In genomic region chr2:233409286-233409991, GRCh38 we compare ENCODE assay signal across 10 cellular contexts. TPM values are rescaled to one million over a fixed set of nuclear protein-coding genes. Genes with fewer than 3 reads are reported as not detected.
DNase-seq lines count a peak whose midpoint lies in the region; ATAC-seq and TF ChIP-seq lines count a peak whose summit lies in the region.
"Had no signal": no experiment of that assay in that cellular context is flagged by ENCODE, and none has a peak within 500 bp of the region (broad histone marks: within the 10 kb centered on the region; RNA-seq: fewer than 3 reads in every experiment).

No MANE protein-coding gene starts in this region.

- CTCF ChIA-PET in activated CD8-positive, alpha-beta T cell treated with anti-CD3 and anti-CD28 coated beads, Interleukin-2, amount 10 ng/mL, durations not matched to agents 7 days and 5 days (lab: Charles Lee) = interaction anchor here (1.4 to 1.7 kb wide), 3 partner anchors 13 to 34 kb away, joined by 5 to 15 read pairs (median 11); no protein-coding TSS in a partner anchor

- peak overlapping the region; percentile 81 for H3K27ac Mint-ChIP-seq in activated CD8-positive, alpha-beta T cell treated with anti-CD3 and anti-CD28 coated beads, Interleukin-2, amount 10 ng/mL, durations not matched to agents 7 days and 5 days
- peak overlapping the region; percentile 67 to 90 (median 84) for H3K27ac Mint-ChIP-seq in immature natural killer cell
- peak overlapping the region; percentile 85 for H3K27ac Mint-ChIP-seq in stimulated activated naive CD8-positive, alpha-beta T cell treated with anti-CD3 and anti-CD28 coated beads, Interleukin-15, Interleukin-2, amounts not matched to agents 100 ng/mL and 50 ng/mL, for 24 hours
- H3K27ac Mint-ChIP-seq in HFFc6 = no peak overlapping the region

- no peak overlapping the region for H3K4me3 ChIP-seq in Jurkat, Clone E6-1 (ENCODE audit: low read length)

- POLR2A ChIA-PET in activated CD8-positive, alpha-beta T cell treated with anti-CD3 and anti-CD28 coated beads, Interleukin-2, amount 10 ng/mL, durations not matched to agents 7 days and 5 days (lab: Charles Lee) = interaction anchor here (2.9 kb wide), 1 partner anchor 10 kb away, joined by 13 read pairs; no protein-coding TSS in a partner anchor

- peak overlapping the region; percentile 45 for H3K4me3 Mint-ChIP-seq in activated CD8-positive, alpha-beta T cell treated with anti-CD3 and anti-CD28 coated beads, Interleukin-2, amount 10 ng/mL, durations not matched to agents 7 days and 5 days
- H3K4me3 Mint-ChIP-seq in immature natural killer cell = peak overlapping the region; percentile 64 to 79 (median 68)
- H3K4me3 Mint-ChIP-seq in stimulated activated naive CD8-positive, alpha-beta T cell treated with anti-CD3 and anti-CD28 coated beads, Interleukin-15, Interleukin-2, amounts not matched to agents 100 ng/mL and 50 ng/mL, for 24 hours = peak overlapping the region; percentile 39
- no peak overlapping the region for H3K4me3 Mint-ChIP-seq in HFFc6

- no peaks in the 10 kb centered on the region for H3K27me3 Mint-ChIP-seq in activated CD8-positive, alpha-beta T cell treated with anti-CD3 and anti-CD28 coated beads, Interleukin-2, amount 10 ng/mL, durations not matched to agents 7 days and 5 days (ENCODE audit: low read depth)
- H3K27me3 Mint-ChIP-seq in immature natural killer cell (ENCODE audit: low read depth in 3 of 3) = peaks cover 4 to 7% (median 4%) of the 10 kb centered on the region in 3 donors
- H3K27me3 Mint-ChIP-seq in stimulated activated naive CD8-positive, alpha-beta T cell treated with anti-CD3 and anti-CD28 coated beads, Interleukin-15, Interleukin-2, amounts not matched to agents 100 ng/mL and 50 ng/mL, for 24 hours = no peaks in the 10 kb centered on the region
- peaks cover 4% of the 10 kb centered on the region for H3K27me3 Mint-ChIP-seq in HFFc6 (ENCODE audit: insufficient read depth)

- peaks cover 20% of the 10 kb centered on the region for H3K9me3 Mint-ChIP-seq in activated CD8-positive, alpha-beta T cell treated with anti-CD3 and anti-CD28 coated beads, Interleukin-2, amount 10 ng/mL, durations not matched to agents 7 days and 5 days (ENCODE audit: insufficient read depth)
- H3K9me3 Mint-ChIP-seq in immature natural killer cell = no peaks in the 10 kb centered on the region
- H3K9me3 Mint-ChIP-seq in stimulated activated naive CD8-positive, alpha-beta T cell treated with anti-CD3 and anti-CD28 coated beads, Interleukin-15, Interleukin-2, amounts not matched to agents 100 ng/mL and 50 ng/mL, for 24 hours = peaks cover 15% of the 10 kb centered on the region
- H3K9me3 Mint-ChIP-seq in HFFc6 = peaks cover 35% of the 10 kb centered on the region

- H3K36me3 Mint-ChIP-seq in activated CD8-positive, alpha-beta T cell treated with anti-CD3 and anti-CD28 coated beads, Interleukin-2, amount 10 ng/mL, durations not matched to agents 7 days and 5 days (ENCODE audit: low read depth) = peaks cover 65% of the 10 kb centered on the region
- H3K36me3 Mint-ChIP-seq in immature natural killer cell (peaks cover 13 to 39% (median 25%) of the 10 kb centered on the region in 3 donors), HFFc6 (ENCODE audit: low read depth) (peaks cover 42% of the 10 kb centered on the region)
- H3K36me3 Mint-ChIP-seq in stimulated activated naive CD8-positive, alpha-beta T cell treated with anti-CD3 and anti-CD28 coated beads, Interleukin-15, Interleukin-2, amounts not matched to agents 100 ng/mL and 50 ng/mL, for 24 hours (ENCODE audit: low read depth) = peaks cover 61% of the 10 kb centered on the region

- ATAC-seq in activated CD8-positive, alpha-beta T cell treated with anti-CD3 and anti-CD28 coated beads, Interleukin-2, amount 10 ng/mL, durations not matched to agents 7 days and 5 days = peak; percentile 90
- ATAC-seq in GM19467 (IDR thresholded peaks at IDR 0.05; ENCODE audit: unreplicated experiment) = no peak

- peak; percentile 73 for DNase-seq in Jurkat, Clone E6-1 (ENCODE audit: low read depth, low spot score)
- DNase-seq in activated CD8-positive, alpha-beta T cell treated with anti-CD3 and anti-CD28 coated beads, Interleukin-2, amount 10 ng/mL, durations not matched to agents 7 days and 5 days = peak; percentile 62
- DNase-seq in immature natural killer cell (peak; percentile 62 to 71 (median 67)), NCI-H187 (lab: John Stamatoyannopoulos, UW) (no peak), HFFc6 (no peak)
- DNase-seq: NCI-H510A treated with DMSO at 0.1 percent for 48 hours, T-helper 9 cell, trophoblast cell had no signal

- H3K4me1 Mint-ChIP-seq in activated CD8-positive, alpha-beta T cell treated with anti-CD3 and anti-CD28 coated beads, Interleukin-2, amount 10 ng/mL, durations not matched to agents 7 days and 5 days (ENCODE audit: low read depth) = peaks cover 68% of the 10 kb centered on the region
- H3K4me1 Mint-ChIP-seq in immature natural killer cell (peaks cover 70 to 88% of the 10 kb centered on the region in 2 donors), HFFc6 (ENCODE audit: low read depth) (peaks cover 18% of the 10 kb centered on the region)
- peaks cover 72% of the 10 kb centered on the region for H3K4me1 Mint-ChIP-seq in stimulated activated naive CD8-positive, alpha-beta T cell treated with anti-CD3 and anti-CD28 coated beads, Interleukin-15, Interleukin-2, amounts not matched to agents 100 ng/mL and 50 ng/mL, for 24 hours (ENCODE audit: low read depth)

- TF ChIP-seq CTCF in HFFc6 (IDR thresholded peaks at IDR 0.05) = no peak

RNA-seq across cellular contexts. Expression of gene DGKD, which starts 55.1 kb away (rescaled TPM):
- polyA plus RNA-seq in Jurkat, Clone E6-1 (2012; ENCODE audit: insufficient read depth, insufficient read length) = 32.8 TPM
- total RNA-seq in activated CD8-positive, alpha-beta T cell treated with anti-CD3 and anti-CD28 coated beads, Interleukin-2, amount 10 ng/mL, durations not matched to agents 7 days and 5 days = 10 to 100 TPM; 92.1 to 94.2 TPM
- 10 to 100 TPM; 15.9 to 60.6 (median 21.3) TPM for polyA plus RNA-seq in immature natural killer cell
- total RNA-seq in HFFc6 (2021; fragmentation: NEBNext Ultra II Directional; extraction: Animal tissue kit (Norgen Biotek cat#: 25700)) = 10 to 100 TPM in 3 of 6 experiments, 1 to 10 TPM in 3; 8.1 to 12.2 (median 10.3) TPM

Comparison
In these comparisons a context has a peak if more than half of its experiments do, and no peak if none do; other contexts are left out.
1. DNase-seq: peak in Jurkat, Clone E6-1 (single experiment), activated CD8-positive, alpha-beta T cell treated with anti-CD3 and anti-CD28 coated beads, Interleukin-2, amount 10 ng/mL, durations not matched to agents 7 days and 5 days (single experiment) and immature natural killer cell (3 of 3); none in NCI-H187 (0 of 2) and HFFc6 (single experiment).
2. RNA of gene DGKD, which starts 55.1 kb away (total RNA-seq): 92.1 to 94.2 TPM in activated CD8-positive, alpha-beta T cell treated with anti-CD3 and anti-CD28 coated beads, Interleukin-2, amount 10 ng/mL, durations not matched to agents 7 days and 5 days; 8.1 to 12.2 TPM in HFFc6; every median in the first group is over 4 times any median in the second.